ENCODE assay signal across 34 cellular contexts in the genomic region with DNA sequence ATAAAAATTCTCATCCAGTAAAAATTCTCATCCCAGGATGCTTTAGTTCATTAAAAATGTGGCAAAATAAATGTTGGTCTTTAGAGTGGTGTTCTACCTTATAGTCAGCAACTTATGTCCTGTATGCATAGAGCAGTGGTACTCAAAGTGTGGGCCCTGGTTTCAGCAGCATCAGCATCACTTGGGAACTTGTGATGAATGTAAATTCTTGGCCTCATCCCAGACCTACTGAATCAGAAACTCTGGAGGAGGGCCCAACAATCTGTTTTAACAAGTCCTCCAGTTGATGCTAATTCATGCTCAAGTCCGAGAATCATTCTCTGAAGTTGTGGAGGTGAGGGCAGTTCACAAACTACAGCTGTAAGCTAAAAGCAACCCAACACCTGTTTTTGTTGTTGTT.
"Had no signal": no experiment of that assay in that cellular context is flagged by ENCODE, and none has a peak within 500 bp of the region (broad histone marks: within the 10 kb centered on the region; RNA-seq: fewer than 3 reads in every experiment).

No MANE protein-coding gene starts in this region.

- H3K9ac ChIP-seq: neural progenitor cell, parathyroid adenoma had no signal

- H3K4me2 ChIP-seq: neural progenitor cell, smooth muscle cell had no signal

- H2AFZ ChIP-seq: neural progenitor cell, parathyroid adenoma had no signal

- H3K79me2 ChIP-seq: parathyroid adenoma had no signal

- FAIRE-seq: astrocyte, colon, TTC549 had no signal

- H3K27me3 ChIP-seq: right atrium auricular region, stomach, suprapubic skin, tibial artery, upper lobe of right lung had no signal

- H3K9me3 ChIP-seq: psoas muscle, right atrium auricular region, stomach, suprapubic skin, tibial artery, upper lobe of right lung had no signal

- DNase-seq: activated CD4-positive, alpha-beta T cell treated with anti-CD3 and anti-CD28 coated beads for 48 hours; activated CD8-positive, alpha-beta memory T cell treated with anti-CD3 and anti-CD28 coated beads for 24 hours; activated gamma-delta T cell treated with Interleukin-2 at 50 U/mL for 16 hours; activated naive CD4-positive, alpha-beta T cell treated with anti-CD3 and anti-CD28 coated beads, Interleukin-2, amount 50 U/mL, for 16 hours; amniotic stem cell; dermis blood vessel endothelial cell; effector CD4-positive, alpha-beta T cell; foreskin fibroblast; head of caudate nucleus; hippocampal formation; mesenchymal stem cell; natural killer cell; occipital lobe; psoas muscle; stimulated activated CD4-positive, alpha-beta T cell treated with anti-CD3 and anti-CD28 coated beads, Interleukin-1b, Interleukin-23, amount 100 ng/mL, for 48 hours; stimulated activated CD4-positive, alpha-beta T cell treated with anti-CD3 and anti-CD28 coated beads, Interleukin-4, amount 100 ng/mL, for 4 hours; stimulated activated CD8-positive, alpha-beta memory T cell treated with anti-CD3 and anti-CD28 coated beads, Interleukin-4, amount 100 ng/mL, for 48 hours; stimulated activated naive B cell treated with anti-CD40 and anti-IgM and Interleukin-4, amounts not matched to agents 10 μg/mL and 1 μg/mL and 100 μg/mL, for 72 hours; stomach; SW 1271; T-helper 9 cell; tibial artery; upper lobe of right lung; WERI-Rb-1 had no signal

- H3K27me3 Mint-ChIP-seq: stimulated activated naive B cell treated with anti-CD40 and anti-IgM and Interleukin-4, amounts not matched to agents 10 μg/mL and 1 μg/mL and 100 μg/mL, for 72 hours had no signal

- H3K9me3 Mint-ChIP-seq: neural progenitor cell; stimulated activated naive B cell treated with anti-CD40 and anti-IgM and Interleukin-4, amounts not matched to agents 10 μg/mL and 1 μg/mL and 100 μg/mL, for 72 hours had no signal

- H3K36me3 Mint-ChIP-seq: natural killer cell; neural progenitor cell; stimulated activated naive B cell treated with anti-CD40 and anti-IgM and Interleukin-4, amounts not matched to agents 10 μg/mL and 1 μg/mL and 100 μg/mL, for 72 hours had no signal

- H3K4me3 Mint-ChIP-seq: natural killer cell; neural progenitor cell; stimulated activated naive B cell treated with anti-CD40 and anti-IgM and Interleukin-4, amounts not matched to agents 10 μg/mL and 1 μg/mL and 100 μg/mL, for 72 hours; T-helper 1 cell treated with Interleukin-12 subunit alpha and Interleukin-12 subunit beta and Interleukin-4 antibody, amounts not matched to agents 30 μg/mL and 1 μg/mL, for 36 hours had no signal

- H3K4me1 ChIP-seq: parathyroid adenoma, psoas muscle, right atrium auricular region, stomach, suprapubic skin, tibial artery, upper lobe of right lung had no signal

- H3K4me3 ChIP-seq: neural progenitor cell, psoas muscle, right atrium auricular region, smooth muscle cell, stomach, suprapubic skin, tibial artery, upper lobe of right lung had no signal

- ATAC-seq: activated CD4-positive, CD25-positive, alpha-beta regulatory T cell treated with anti-CD3 and anti-CD28 coated beads, Interleukin-2, amount 50 U/mL, for 24 hours; natural killer cell; psoas muscle; stimulated activated naive B cell treated with anti-CD40 and anti-IgM and Interleukin-4, amounts not matched to agents 10 μg/mL and 1 μg/mL and 100 μg/mL, for 72 hours; upper lobe of right lung had no signal

- H3K36me3 ChIP-seq: neural progenitor cell, right atrium auricular region, stomach, suprapubic skin, tibial artery, upper lobe of right lung, WERI-Rb-1 had no signal

- H3K27ac ChIP-seq: neural progenitor cell, parathyroid adenoma, psoas muscle, right atrium auricular region, stomach, suprapubic skin, tibial artery, upper lobe of right lung, WERI-Rb-1 had no signal

- H3K27ac Mint-ChIP-seq: natural killer cell; neural progenitor cell; stimulated activated naive B cell treated with anti-CD40 and anti-IgM and Interleukin-4, amounts not matched to agents 10 μg/mL and 1 μg/mL and 100 μg/mL, for 72 hours; T-helper 1 cell treated with Interleukin-12 subunit alpha and Interleukin-12 subunit beta and Interleukin-4 antibody, amounts not matched to agents 30 μg/mL and 1 μg/mL, for 36 hours had no signal
